Comparison of ENCODE assay signal across 8 cellular contexts in the genomic region with DNA sequence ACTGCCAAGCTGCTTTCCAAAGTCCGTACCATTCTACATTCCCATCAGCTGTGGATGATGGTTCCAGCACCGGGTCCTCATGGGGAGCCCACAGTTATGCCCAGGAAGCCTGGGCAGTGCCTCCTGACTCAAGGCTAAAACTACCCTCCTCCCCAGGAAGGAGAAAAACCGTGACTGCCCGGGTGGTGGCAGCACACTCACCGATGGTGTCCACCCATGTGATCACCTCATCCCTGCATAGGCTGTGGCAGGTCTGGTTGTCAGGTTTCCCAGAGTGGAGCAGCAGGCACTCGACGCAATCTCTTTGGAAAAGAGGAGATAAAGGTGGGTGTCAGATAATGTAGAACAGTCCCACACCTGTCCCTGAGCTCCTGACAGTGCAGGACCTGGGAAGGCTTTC. TPM values are rescaled to one million over a fixed set of nuclear protein-coding genes. Genes with fewer than 3 reads are reported as not detected.
A peak's percentile ranks its signal among the peaks of the same experiment; 100 is the strongest.
DNase-seq lines count a peak whose midpoint lies in the region; ATAC-seq, FAIRE-seq and TF ChIP-seq lines count a peak whose summit lies in the region.

No MANE protein-coding gene starts in this region.

- peaks cover 3% of the 10 kb centered on the region for H3K79me1 ChIP-seq in neuronal stem cell (ENCODE audit: low read depth, low read length)

- no peak overlapping the region for H2BK5ac ChIP-seq in neuronal stem cell (ENCODE audit: low read length)

- CTCF ChIA-PET in A549 (lab: Yijun Ruan, JAX) = interaction anchor here (1.1 to 15.7 kb wide), 10 partner anchors 7 to 136 kb away, joined by 3 to 352 read pairs (median 5); no protein-coding TSS in a partner anchor

- H3K23ac ChIP-seq in neuronal stem cell (ENCODE audit: low read depth, low read length, poor library complexity) = no peak overlapping the region

- H3K27ac ChIP-seq in A549 = peak overlapping the region; percentile 34 to 82; a peak in 4 of 6 replicates
- H3K27ac ChIP-seq in neuronal stem cell (replicated peaks; ENCODE audit: low read length) = no peak overlapping the region

- no peaks in the 10 kb centered on the region for H3K27me3 ChIP-seq in neuronal stem cell (ENCODE audit: control insufficient read depth in 3 of 3, insufficient read depth in 3 of 3, low read depth in 1 of 3, low read length in 3 of 3)

- H3K4me3 ChIP-seq in A549 (no peak overlapping the region), GM12865 (ENCODE audit: low read depth, low read length) (no peak overlapping the region), neuronal stem cell (ENCODE audit: low read length in 2 of 2) (no peak overlapping the region)

- no peak overlapping the region for H3K4me3 Mint-ChIP-seq in endothelial cell (ENCODE audit: unreplicated experiment)

- POLR2A ChIA-PET in A549 (lab: Yijun Ruan, JAX) = no interaction called here

- H3K9ac ChIP-seq in neuronal stem cell (ENCODE audit: low read depth, low read length, poor library complexity) = no peak overlapping the region

- H3K4me1 Mint-ChIP-seq in endothelial cell (ENCODE audit: unreplicated experiment) = peaks cover 5% of the 10 kb centered on the region

- H3K9me3 ChIP-seq in A549 (no peaks in the 10 kb centered on the region), neuronal stem cell (replicated peaks in 1 of 2; ENCODE audit: control insufficient read depth in 2 of 2, insufficient read depth in 1 of 2, low read depth in 1 of 2, low read length in 2 of 2) (no peaks in the 10 kb centered on the region)

- H3K18ac ChIP-seq in neuronal stem cell (ENCODE audit: low read length) = no peak overlapping the region

- TF ChIP-seq EP300 in A549 (IDR thresholded peaks at IDR 0.05) = no peak

- TF ChIP-seq POLR2A in A549 (IDR thresholded peaks at IDR 0.05; ENCODE audit: low read length) = no peak

- TF ChIP-seq CTCF in A549 (IDR thresholded peaks at IDR 0.05) = peak; percentile 49
- peak; percentile 32 for TF ChIP-seq CTCF in GM12865 (IDR thresholded peaks at IDR 0.05; ENCODE audit: insufficient read depth, low read depth, low read length, missing control alignments)
- TF ChIP-seq CTCF in endothelial cell (IDR thresholded peaks at IDR 0.05; ENCODE audit: unreplicated experiment) = no peak

- H3K36me3 ChIP-seq in neuronal stem cell (replicated peaks in 1 of 2; ENCODE audit: control insufficient read depth in 2 of 2, insufficient read depth in 2 of 2, low read length in 2 of 2) = peaks cover 5 to 35% of the 10 kb centered on the region in 2 donors

- no peak overlapping the region for H2BK12ac ChIP-seq in neuronal stem cell (ENCODE audit: low read length)

- no peak overlapping the region for H3K14ac ChIP-seq in neuronal stem cell (ENCODE audit: low read length)

- peak; percentile 45 to 61 for TF ChIP-seq RAD21 in A549 (conservative IDR thresholded peaks at IDR 0.05 in 1 of 2, IDR thresholded peaks at IDR 0.05 in 1 of 2)

- H3K4me2 ChIP-seq in A549 = no peak overlapping the region
- H3K4me2 ChIP-seq in neuronal stem cell (ENCODE audit: insufficient read depth, low read length, poor library complexity, severe bottlenecking) = no peak overlapping the region

- H3K4me1 ChIP-seq in A549 = peaks cover 50% of the 10 kb centered on the region
- peaks cover 6 to 9% of the 10 kb centered on the region in 2 donors for H3K4me1 ChIP-seq in neuronal stem cell (ENCODE audit: control insufficient read depth in 2 of 2, insufficient read depth in 1 of 2, low read depth in 1 of 2, low read length in 2 of 2)

- H4K91ac ChIP-seq in neuronal stem cell (ENCODE audit: low read depth, low read length, poor library complexity) = no peak overlapping the region

- no peaks in the 10 kb centered on the region for H3K27me3 Mint-ChIP-seq in endothelial cell (ENCODE audit: unreplicated experiment)

- H3K27ac Mint-ChIP-seq in endothelial cell (ENCODE audit: unreplicated experiment) = no peak overlapping the region

- peaks cover 18% of the 10 kb centered on the region for H3K36me3 Mint-ChIP-seq in endothelial cell (ENCODE audit: low read depth, unreplicated experiment)

- no peak overlapping the region for H3K4ac ChIP-seq in neuronal stem cell (ENCODE audit: low read length)

- WGBS in A549 (ENCODE audit: missing lambda C conversion rate) = 44% methylated on average over 7 of the region's 7 CpGs
- no CpG with 5 or more reads among the region's 7 CpGs for WGBS in neuronal stem cell (ENCODE audit: extremely low coverage in 2 of 2, insufficient read length in 2 of 2, insufficient replicate concordance in 1 of 2), 2 donors

- H4K8ac ChIP-seq in neuronal stem cell (ENCODE audit: low read depth, low read length) = no peak overlapping the region

- H2AK5ac ChIP-seq in neuronal stem cell (ENCODE audit: low read depth, low read length) = no peak overlapping the region

- no peak overlapping the region for H2BK15ac ChIP-seq in neuronal stem cell (ENCODE audit: low read length)

- no peak overlapping the region for H2BK120ac ChIP-seq in neuronal stem cell (ENCODE audit: low read depth, low read length)

- no peak overlapping the region for H2AFZ ChIP-seq in neuronal stem cell (ENCODE audit: low read length)

- no peaks in the 10 kb centered on the region for H3K9me3 Mint-ChIP-seq in endothelial cell (ENCODE audit: unreplicated experiment)

- peak; percentile 67 for FAIRE-seq in A549 (lab: Jason Lieb, UNC)

- ATAC-seq in A549 = peak; percentile 84 to 86
- no peak for ATAC-seq in GM21723 (IDR thresholded peaks at IDR 0.05; ENCODE audit: unreplicated experiment)
- ATAC-seq in HG02884 (IDR thresholded peaks at IDR 0.05; ENCODE audit: unreplicated experiment) = no peak

- DNase-seq in A549 (ENCODE audit: low read depth in 1 of 2, low spot score in 1 of 2) (peak; percentile 61 to 90), GM12865 (ENCODE audit: low read depth) (peak; percentile 47), NAMALWA (ENCODE audit: low spot score) (peak; percentile 30), endothelial cell (ENCODE audit: low spot score) (peak; percentile 42), neuronal stem cell (ENCODE audit: low spot score) (no peak)
- DNase-seq in activated CD8-positive, alpha-beta memory T cell treated with anti-CD3 and anti-CD28 coated beads for 24 hours = no peak

TF ChIP-seq in A549, 52 proteins besides CTCF, POLR2A, EP300 and RAD21:
- TF ChIP-seq, protein P1, sequence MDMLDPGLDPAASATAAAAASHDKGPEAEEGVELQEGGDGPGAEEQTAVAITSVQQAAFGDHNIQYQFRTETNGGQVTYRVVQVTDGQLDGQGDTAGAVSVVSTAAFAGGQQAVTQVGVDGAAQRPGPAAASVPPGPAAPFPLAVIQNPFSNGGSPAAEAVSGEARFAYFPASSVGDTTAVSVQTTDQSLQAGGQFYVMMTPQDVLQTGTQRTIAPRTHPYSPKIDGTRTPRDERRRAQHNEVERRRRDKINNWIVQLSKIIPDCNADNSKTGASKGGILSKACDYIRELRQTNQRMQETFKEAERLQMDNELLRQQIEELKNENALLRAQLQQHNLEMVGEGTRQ (IDR thresholded peaks at IDR 0.05) = 0 out of 2 replicates have a peak, but pooled peaks have one; percentile 43
- TF ChIP-seq, protein P2, sequence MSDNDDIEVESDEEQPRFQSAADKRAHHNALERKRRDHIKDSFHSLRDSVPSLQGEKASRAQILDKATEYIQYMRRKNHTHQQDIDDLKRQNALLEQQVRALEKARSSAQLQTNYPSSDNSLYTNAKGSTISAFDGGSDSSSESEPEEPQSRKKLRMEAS (IDR thresholded peaks at IDR 0.05) = peak; percentile 38; the same call in 1 of the 2 replicates
- TF ChIP-seq HOXB13 (CRISPR knock-in tag; IDR thresholded peaks at IDR 0.05; ENCODE audit: low read depth) = 0 out of 2 replicates have a peak, but pooled peaks have one; percentile 33
- TF ChIP-seq SMC3 (IDR thresholded peaks at IDR 0.05) = peak; percentile 48
- TF ChIP-seq FOSB (CRISPR knock-in tag; IDR thresholded peaks at IDR 0.05) = no peak

RNA-seq across cellular contexts. Expression of gene UMPS, which starts 38.6 kb away (rescaled TPM):
- polyA plus RNA-seq in A549 (2011; rRNA removed) (54.2 and 64.4 TPM in 2 replicates), A549 (2017; fragmentation: RNase III; extraction: RNeasy Plus Mini Kit Qiagen cat#74134 plus additional on column Dnase treatment) (53.0 to 61.8 TPM (median 53.1 TPM) in 3 replicates)
- polyA plus RNA-seq in A549 (2012; cell fraction: cytosol; rRNA removed) = 31.4 and 35.8 TPM in 2 replicates
- polyA plus RNA-seq in A549 (2012; cell fraction: nucleus; rRNA removed) = 18.6 and 34.3 TPM in 2 replicates
- 48.8 and 63.8 TPM in 2 replicates for polyA minus RNA-seq in A549 (2011; rRNA and poly(A)+ RNA removed)
- total RNA-seq in endothelial cell (ENCODE audit: unreplicated experiment) = 27.1 TPM
- 13.8 TPM for polyA plus RNA-seq in neuronal stem cell (2013, experiment 1 of 2)
- 13.2 TPM for polyA plus RNA-seq in neuronal stem cell (2013, experiment 2 of 2)

Comparison
In these comparisons a context has a peak if more than half of its experiments do, and no peak if none do; other contexts are left out.
1. ATAC-seq: peak in A549 (2 of 2); none in GM21723 (single experiment) and HG02884 (single experiment).
2. DNase-seq: peak in A549 (2 of 2), GM12865 (single experiment), NAMALWA (single experiment) and endothelial cell (single experiment); none in activated CD8-positive, alpha-beta memory T cell treated with anti-CD3 and anti-CD28 coated beads for 24 hours (single experiment) and neuronal stem cell (single experiment).